ENCODE assay signal across 1 cellular context in the genomic region with DNA sequence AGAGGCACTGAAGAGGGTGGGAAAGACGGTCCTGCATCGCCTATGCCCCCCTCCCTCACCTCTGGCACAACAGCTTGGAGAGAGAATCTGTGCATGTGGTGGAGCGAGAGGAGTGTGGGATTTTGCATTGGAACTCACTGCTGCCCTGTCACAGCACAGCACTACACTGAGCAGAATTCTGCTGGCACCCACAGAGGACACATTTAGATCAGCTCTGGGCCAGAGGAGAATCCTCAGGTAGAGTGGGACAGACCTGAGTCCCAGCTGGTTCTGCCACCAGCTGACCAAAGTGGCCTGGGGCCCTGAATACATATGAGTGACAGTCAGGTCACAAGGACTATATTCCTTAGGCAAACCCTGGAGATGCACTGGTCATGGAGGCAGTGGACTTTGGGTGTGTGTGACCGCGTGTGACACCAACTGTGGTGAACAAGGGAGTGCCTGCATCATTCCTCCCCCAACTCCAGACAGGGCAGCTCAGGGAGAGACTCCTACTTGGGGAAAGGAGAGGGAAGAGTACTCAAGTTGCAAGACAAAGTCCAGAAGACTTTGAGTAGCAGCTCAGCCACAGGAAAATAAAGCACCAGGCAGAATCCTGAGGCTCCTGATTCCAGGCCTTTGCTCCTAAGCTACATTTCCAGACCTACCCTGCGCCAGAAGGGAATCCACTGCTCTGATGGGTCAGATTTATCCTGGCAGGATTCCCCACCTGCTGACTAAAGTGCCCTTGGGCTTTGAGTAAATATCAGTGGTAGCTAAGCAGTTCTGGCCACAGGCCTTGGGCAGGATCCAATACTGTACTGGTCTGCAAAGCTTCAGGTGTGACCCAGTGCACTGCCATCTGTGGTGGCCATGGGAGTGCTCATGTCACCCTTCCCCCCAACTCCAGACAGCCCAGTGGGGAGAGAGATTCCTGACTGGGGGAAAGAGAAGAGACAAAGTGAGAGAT.
TF ChIP-seq lines count a peak whose summit lies in the region.

No MANE protein-coding gene starts in this region.

TF ChIP-seq in liver, 16 proteins besides CTCF, POLR2A, EP300 and RAD21 (continued from another document):
- peak; percentile 87 for TF ChIP-seq YY1 (IDR thresholded peaks at IDR 0.05)
- peak; percentile 17 for TF ChIP-seq NR2F2 (IDR thresholded peaks at IDR 0.05)
- TF ChIP-seq JUND (IDR thresholded peaks at IDR 0.05) = peak; percentile 27 to 69
TF ChIP-seq in liver: peak in this region for 14.
